Comparison of ENCODE assay signal across 8 cellular contexts in the genomic region with DNA sequence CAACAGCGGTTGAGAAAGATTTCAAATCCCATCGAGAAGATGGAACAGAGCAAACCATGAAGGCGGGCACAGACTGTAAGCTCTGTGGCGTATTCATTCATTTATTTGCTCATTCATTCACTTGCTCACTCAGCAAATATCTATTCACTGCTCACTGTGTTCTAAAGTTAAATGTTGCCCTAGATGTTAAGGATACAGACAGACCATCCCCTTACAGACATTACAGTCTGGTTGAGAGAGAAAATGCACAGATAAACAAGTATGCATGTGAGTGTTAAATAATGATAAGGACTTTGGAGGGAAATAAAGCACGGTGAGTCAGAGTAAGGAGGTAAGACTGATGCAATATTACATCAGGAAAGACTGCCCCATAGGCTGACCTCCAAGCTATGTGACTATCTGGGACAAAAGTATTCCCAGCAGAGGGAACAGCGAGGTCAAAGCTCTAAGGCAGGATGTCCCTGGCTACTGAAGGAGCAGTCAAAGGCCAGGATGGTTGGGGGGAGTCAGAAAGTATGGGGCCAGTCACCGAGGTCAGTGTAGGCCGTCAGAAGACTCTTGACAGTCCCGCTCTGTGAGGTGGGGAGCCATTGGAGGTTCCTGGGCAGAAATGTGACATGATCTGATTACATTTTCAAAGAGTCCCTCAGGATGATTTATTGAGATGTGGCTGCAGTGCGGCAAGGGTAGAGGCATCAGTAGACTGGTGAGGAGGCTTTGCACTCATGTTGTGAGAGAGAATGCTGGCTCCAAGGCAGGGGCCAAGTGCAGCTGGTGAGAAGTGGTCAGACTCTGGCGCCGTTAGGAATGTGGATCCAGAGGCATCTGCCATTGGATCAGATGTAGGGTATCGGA. TPM values are rescaled to one million over a fixed set of nuclear protein-coding genes. Genes with fewer than 3 reads are reported as not detected.
DNase-seq lines count a peak whose midpoint lies in the region; ATAC-seq and TF ChIP-seq lines count a peak whose summit lies in the region.

No MANE protein-coding gene starts in this region.

- peaks cover 31% of the 10 kb centered on the region for H3K36me3 Mint-ChIP-seq in activated naive CD8-positive, alpha-beta T cell
- H3K36me3 Mint-ChIP-seq in stimulated activated memory B cell treated with anti-CD40 and anti-IgM and Interleukin-4, amounts not matched to agents 10 μg/mL and 1 μg/mL and 100 μg/mL, for 72 hours = peaks cover 28% of the 10 kb centered on the region
- peaks cover 13 to 29% of the 10 kb centered on the region in 2 donors for H3K36me3 Mint-ChIP-seq in CD14-positive monocyte

- TF ChIP-seq CTCF in right atrium auricular region (IDR thresholded peaks at IDR 0.05) (no peak), CD14-positive monocyte (IDR thresholded peaks at IDR 0.05) (no peak)

- no peaks in the 10 kb centered on the region for H3K9me3 Mint-ChIP-seq in activated naive CD8-positive, alpha-beta T cell (ENCODE audit: low read depth)
- no peaks in the 10 kb centered on the region for H3K9me3 Mint-ChIP-seq in stimulated activated memory B cell treated with anti-CD40 and anti-IgM and Interleukin-4, amounts not matched to agents 10 μg/mL and 1 μg/mL and 100 μg/mL, for 72 hours
- peaks cover 0 to 4% (median 0%) of the 10 kb centered on the region in 7 donors for H3K9me3 Mint-ChIP-seq in CD14-positive monocyte

- H3K9me3 ChIP-seq in right atrium auricular region = no peaks in the 10 kb centered on the region

- H3K4me1 ChIP-seq in right atrium auricular region = peaks cover 0 to 93% of the 10 kb centered on the region in 2 donors

- peak; percentile 66 for DNase-seq in HT1080 (ENCODE audit: low read depth)
- no peak for DNase-seq in right atrium auricular region (ENCODE audit: low spot score)
- no peak for DNase-seq in stimulated activated CD4-positive, alpha-beta T cell treated with anti-CD3 and anti-CD28 coated beads, Interleukin-12 subunit alpha, Interleukin-12 subunit beta, amount 100 ng/mL, for 4 hours
- DNase-seq in NCI-H510A (lab: John Stamatoyannopoulos, UW) = no peak
- DNase-seq in NCI-H1436 (lab: John Stamatoyannopoulos, UW) = no peak
- no peak for DNase-seq in CD14-positive monocyte (ENCODE audit: low spot score)

- H3K4me3 ChIP-seq in right atrium auricular region = no peak overlapping the region

- peak overlapping the region; percentile 70 to 75 for H3K27ac ChIP-seq in right atrium auricular region

- H3K27me3 Mint-ChIP-seq in activated naive CD8-positive, alpha-beta T cell = no peaks in the 10 kb centered on the region
- no peaks in the 10 kb centered on the region for H3K27me3 Mint-ChIP-seq in stimulated activated memory B cell treated with anti-CD40 and anti-IgM and Interleukin-4, amounts not matched to agents 10 μg/mL and 1 μg/mL and 100 μg/mL, for 72 hours
- H3K27me3 Mint-ChIP-seq in CD14-positive monocyte (ENCODE audit: low read depth in 3 of 3) = peaks cover 0 to 4% (median 4%) of the 10 kb centered on the region in 3 donors

- intact Hi-C loops in CD14-positive monocyte (cut with micrococcal nuclease) = no loop called here

- no peaks in the 10 kb centered on the region for H3K36me3 ChIP-seq in right atrium auricular region

- H3K4me3 Mint-ChIP-seq in activated naive CD8-positive, alpha-beta T cell = no peak overlapping the region
- H3K4me3 Mint-ChIP-seq in stimulated activated memory B cell treated with anti-CD40 and anti-IgM and Interleukin-4, amounts not matched to agents 10 μg/mL and 1 μg/mL and 100 μg/mL, for 72 hours = no peak overlapping the region
- no peak overlapping the region for H3K4me3 Mint-ChIP-seq in CD14-positive monocyte

- H3K27me3 ChIP-seq in right atrium auricular region = no peaks in the 10 kb centered on the region

- H3K27ac Mint-ChIP-seq in activated naive CD8-positive, alpha-beta T cell = peak overlapping the region; percentile 67
- peak overlapping the region; percentile 63 for H3K27ac Mint-ChIP-seq in stimulated activated memory B cell treated with anti-CD40 and anti-IgM and Interleukin-4, amounts not matched to agents 10 μg/mL and 1 μg/mL and 100 μg/mL, for 72 hours
- peak overlapping the region in 3 of 7 donors; percentile 8 to 71 (median 22) for H3K27ac Mint-ChIP-seq in CD14-positive monocyte

- peak; percentile 24 for ATAC-seq in stimulated activated memory B cell treated with anti-CD40 and anti-IgM and Interleukin-4, amounts not matched to agents 10 μg/mL and 1 μg/mL and 100 μg/mL, for 72 hours

- H3K4me1 Mint-ChIP-seq in activated naive CD8-positive, alpha-beta T cell (ENCODE audit: low read depth) = peaks cover 75% of the 10 kb centered on the region
- peaks cover 80% of the 10 kb centered on the region for H3K4me1 Mint-ChIP-seq in stimulated activated memory B cell treated with anti-CD40 and anti-IgM and Interleukin-4, amounts not matched to agents 10 μg/mL and 1 μg/mL and 100 μg/mL, for 72 hours
- H3K4me1 Mint-ChIP-seq in CD14-positive monocyte = peaks cover 42% of the 10 kb centered on the region

RNA-seq across cellular contexts. Expression of a gene that starts 37.9 kb away (rescaled TPM):
- total RNA-seq in HT1080 (2014; rRNA removed; shearing (Covaris generic)) = 12.3 and 19.4 TPM in 2 replicates
- polyA plus RNA-seq in HT1080 (2015; cell fraction: cytosol; rRNA removed) = 36.4 and 45.5 TPM in 2 replicates
- polyA plus RNA-seq in HT1080 (2015; cell fraction: nucleus; rRNA removed) = 43.6 and 45.2 TPM in 2 replicates
- 10 to 100 TPM; 62.0 to 81.6 TPM for total RNA-seq in right atrium auricular region
- polyA plus RNA-seq in CD14-positive monocyte = 10 to 100 TPM; 13.4 to 15.5 TPM
